ENCODE assay signal across 14 cellular contexts in genomic region chr9:133774799-133775198, GRCh38. TPM values are rescaled to one million over a fixed set of nuclear protein-coding genes. Genes with fewer than 3 reads are reported as not detected.
DNase-seq lines count a peak whose midpoint lies in the region; ATAC-seq and TF ChIP-seq lines count a peak whose summit lies in the region.
"Had no signal": no experiment of that assay in that cellular context is flagged by ENCODE, and none has a peak within 500 bp of the region (broad histone marks: within the 10 kb centered on the region; RNA-seq: fewer than 3 reads in every experiment).

No MANE protein-coding gene starts in this region.

- H3K27ac Mint-ChIP-seq in activated naive CD4-positive, alpha-beta T cell treated with anti-CD3 and anti-CD28 coated beads, Interleukin-2, amount 10 ng/mL, durations not matched to agents 7 days and 5 days, result no peak overlapping the region
- H3K27ac Mint-ChIP-seq in type B pancreatic cell, result peak overlapping the region; percentile 11
- no peak overlapping the region for H3K27ac Mint-ChIP-seq in activated naive CD8-positive, alpha-beta T cell treated with anti-CD3 and anti-CD28 coated beads for 36 hours
- H3K27ac Mint-ChIP-seq: CD4-positive, alpha-beta memory T cell had no signal

- H3K27me3 Mint-ChIP-seq in activated naive CD4-positive, alpha-beta T cell treated with anti-CD3 and anti-CD28 coated beads, Interleukin-2, amount 10 ng/mL, durations not matched to agents 7 days and 5 days, result no peaks in the 10 kb centered on the region
- no peaks in the 10 kb centered on the region for H3K27me3 Mint-ChIP-seq in type B pancreatic cell
- no peaks in the 10 kb centered on the region for H3K27me3 Mint-ChIP-seq in activated naive CD8-positive, alpha-beta T cell treated with anti-CD3 and anti-CD28 coated beads for 36 hours
- H3K27me3 Mint-ChIP-seq: CD4-positive, alpha-beta memory T cell had no signal

- H3K9me3 Mint-ChIP-seq in activated naive CD4-positive, alpha-beta T cell treated with anti-CD3 and anti-CD28 coated beads, Interleukin-2, amount 10 ng/mL, durations not matched to agents 7 days and 5 days, result peaks cover 14% of the 10 kb centered on the region
- no peaks in the 10 kb centered on the region for H3K9me3 Mint-ChIP-seq in type B pancreatic cell
- no peaks in the 10 kb centered on the region for H3K9me3 Mint-ChIP-seq in activated naive CD8-positive, alpha-beta T cell treated with anti-CD3 and anti-CD28 coated beads for 36 hours

- H3K9me3 ChIP-seq in left ventricle myocardium inferior (replicated peaks), result peaks cover 7% of the 10 kb centered on the region
- H3K9me3 ChIP-seq in lower lobe of right lung, result peaks cover 5% of the 10 kb centered on the region

- peak; percentile 2 for DNase-seq in activated naive CD4-positive, alpha-beta T cell treated with anti-CD3 and anti-CD28 coated beads, Interleukin-2, amount 50 U/mL, for 16 hours
- DNase-seq in activated naive CD4-positive, alpha-beta T cell treated with anti-CD3 and anti-CD28 coated beads, Interleukin-2, amount 10 ng/mL, durations not matched to agents 7 days and 5 days, result no peak
- DNase-seq in left ventricle myocardium inferior (peak; percentile 4), lower lobe of right lung (peak; percentile 45), type B pancreatic cell (ENCODE audit: extremely low spot score, unreplicated experiment) (no peak), SW480 (ENCODE audit: low spot score) (no peak), omental fat pad (ENCODE audit: low spot score) (no peak)
- no peak for DNase-seq in activated naive CD8-positive, alpha-beta T cell treated with anti-CD3 and anti-CD28 coated beads for 36 hours
- DNase-seq: CD4-positive, alpha-beta memory T cell; DND-41; HCEC 1CT; NCI-H187 treated with DMSO at 0.1 percent for 48 hours; NCI-H526 treated with DMSO at 0.1 percent for 48 hours had no signal

- H3K27me3 ChIP-seq in left ventricle myocardium inferior (ENCODE audit: low read depth), result no peaks in the 10 kb centered on the region
- no peaks in the 10 kb centered on the region for H3K27me3 ChIP-seq in lower lobe of right lung (ENCODE audit: low read depth)

- peaks cover 5% of the 10 kb centered on the region for H3K36me3 Mint-ChIP-seq in activated naive CD4-positive, alpha-beta T cell treated with anti-CD3 and anti-CD28 coated beads, Interleukin-2, amount 10 ng/mL, durations not matched to agents 7 days and 5 days
- peaks cover 9% of the 10 kb centered on the region for H3K36me3 Mint-ChIP-seq in type B pancreatic cell
- H3K36me3 Mint-ChIP-seq in activated naive CD8-positive, alpha-beta T cell treated with anti-CD3 and anti-CD28 coated beads for 36 hours, result no peaks in the 10 kb centered on the region

- no peaks in the 10 kb centered on the region for H3K4me1 Mint-ChIP-seq in activated naive CD4-positive, alpha-beta T cell treated with anti-CD3 and anti-CD28 coated beads, Interleukin-2, amount 10 ng/mL, durations not matched to agents 7 days and 5 days
- H3K4me1 Mint-ChIP-seq in type B pancreatic cell (ENCODE audit: unreplicated experiment), result no peaks in the 10 kb centered on the region
- H3K4me1 Mint-ChIP-seq in activated naive CD8-positive, alpha-beta T cell treated with anti-CD3 and anti-CD28 coated beads for 36 hours, result no peaks in the 10 kb centered on the region
- H3K4me1 Mint-ChIP-seq: CD4-positive, alpha-beta memory T cell had no signal

- TF ChIP-seq CTCF in left ventricle myocardium inferior (IDR thresholded peaks at IDR 0.05; ENCODE audit: borderline replicate concordance) (no peak), lower lobe of right lung (IDR thresholded peaks at IDR 0.05) (no peak), type B pancreatic cell (conservative IDR thresholded peaks at IDR 0.05) (no peak), omental fat pad (IDR thresholded peaks at IDR 0.05) (no peak)

- peaks cover 9% of the 10 kb centered on the region for H3K4me1 ChIP-seq in left ventricle myocardium inferior
- H3K4me1 ChIP-seq in lower lobe of right lung, result no peaks in the 10 kb centered on the region

- peaks cover 54% of the 10 kb centered on the region for H3K36me3 ChIP-seq in left ventricle myocardium inferior
- peaks cover 76% of the 10 kb centered on the region for H3K36me3 ChIP-seq in lower lobe of right lung

- no peak for ATAC-seq in lower lobe of right lung
- no peak for ATAC-seq in omental fat pad (ENCODE audit: low FRiP score)
- ATAC-seq: K562 had no signal

- H3K27ac ChIP-seq in left ventricle myocardium inferior (replicated peaks) (no peak overlapping the region), lower lobe of right lung (no peak overlapping the region)

- no peak overlapping the region for H3K4me3 Mint-ChIP-seq in activated naive CD4-positive, alpha-beta T cell treated with anti-CD3 and anti-CD28 coated beads, Interleukin-2, amount 10 ng/mL, durations not matched to agents 7 days and 5 days
- H3K4me3 Mint-ChIP-seq in type B pancreatic cell, result no peak overlapping the region
- H3K4me3 Mint-ChIP-seq in activated naive CD8-positive, alpha-beta T cell treated with anti-CD3 and anti-CD28 coated beads for 36 hours, result no peak overlapping the region
- H3K4me3 Mint-ChIP-seq: CD4-positive, alpha-beta memory T cell had no signal

- H3K4me3 ChIP-seq in left ventricle myocardium inferior (no peak overlapping the region), lower lobe of right lung (no peak overlapping the region)
- H3K4me3 ChIP-seq: K562 had no signal

- CTCF ChIA-PET in activated naive CD4-positive, alpha-beta T cell treated with anti-CD3 and anti-CD28 coated beads, Interleukin-2, amount 10 ng/mL, durations not matched to agents 7 days and 5 days (lab: Charles Lee), result no interaction called here

- intact Hi-C loops in left ventricle myocardium inferior (cut with micrococcal nuclease), result no loop called here
- intact Hi-C loops in lower lobe of right lung (cut with DNase I), result no loop called here

RNA-seq across cellular contexts. Expression of gene SARDH, which starts 36.6 kb away (rescaled TPM):
- total RNA-seq in left ventricle myocardium inferior (0.63 TPM), lower lobe of right lung (3.4 TPM), type B pancreatic cell (ENCODE audit: low replicate concordance) (0.76 and 6.8 TPM in 2 replicates), omental fat pad (1 to 10 TPM in 3 of 4 donors, under 1 TPM in 1; 0.56 to 6.9 (median 1.8) TPM)
- 1 to 10 TPM; 2.3 to 2.7 TPM for total RNA-seq in activated naive CD8-positive, alpha-beta T cell treated with anti-CD3 and anti-CD28 coated beads for 36 hours
- total RNA-seq: K562 had no signal

Comparison
In these comparisons a context has a peak if more than half of its experiments do, and no peak if none do; other contexts are left out.
1. DNase-seq: peak in activated naive CD4-positive, alpha-beta T cell treated with anti-CD3 and anti-CD28 coated beads, Interleukin-2, amount 50 U/mL, for 16 hours (single experiment), left ventricle myocardium inferior (single experiment) and lower lobe of right lung (single experiment); none in activated naive CD4-positive, alpha-beta T cell treated with anti-CD3 and anti-CD28 coated beads, Interleukin-2, amount 10 ng/mL, durations not matched to agents 7 days and 5 days (single experiment), type B pancreatic cell (single experiment), activated naive CD8-positive, alpha-beta T cell treated with anti-CD3 and anti-CD28 coated beads for 36 hours (single experiment), SW480 (single experiment) and omental fat pad (single experiment).